Comparison of ENCODE assay signal across 8 cellular contexts in the genomic region with DNA sequence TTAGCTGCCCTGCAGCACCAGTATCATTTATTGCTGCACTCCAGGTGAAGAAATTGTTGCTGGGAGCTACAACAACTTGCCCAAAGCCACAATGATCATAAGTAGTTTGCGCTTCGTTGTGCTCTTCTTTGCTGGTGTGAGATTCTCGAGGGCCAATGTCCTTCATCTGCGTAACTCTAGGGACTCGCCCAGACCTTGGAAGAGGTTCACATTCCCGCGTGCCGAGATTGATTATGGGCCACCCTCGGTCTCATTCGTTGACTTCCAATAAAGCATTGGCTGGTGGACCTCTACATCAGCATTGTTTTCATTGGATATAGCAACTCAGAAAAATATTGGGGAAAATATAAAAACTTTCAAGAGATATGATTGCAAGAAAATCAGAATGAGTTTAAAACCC. TPM values are rescaled to one million over a fixed set of nuclear protein-coding genes. Genes with fewer than 3 reads are reported as not detected.
DNase-seq lines count a peak whose midpoint lies in the region; ATAC-seq and TF ChIP-seq lines count a peak whose summit lies in the region.

No MANE protein-coding gene starts in this region.

- peak overlapping the region; percentile 78 for H3K9ac ChIP-seq in mucosa of stomach (ENCODE audit: low read length)

- H3K9me3 ChIP-seq in heart left ventricle (no peaks in the 10 kb centered on the region), mucosa of stomach (ENCODE audit: control insufficient read depth, low read length) (no peaks in the 10 kb centered on the region), aorta (ENCODE audit: control insufficient read depth, low read length) (no peaks in the 10 kb centered on the region)

- intact Hi-C loops in heart left ventricle (cut with DNase I) = loop anchor here in 2 of 10 donors (5.0 kb wide), 2 partner anchors 109 to 141 kb away; no protein-coding TSS in a partner anchor
- intact Hi-C loops in left ventricle myocardium superior (cut with micrococcal nuclease) = loop anchor here (10.0 kb wide), 1 partner anchor 54 kb away; no protein-coding TSS in a partner anchor
- intact Hi-C loops in aorta (cut with DNase I) = loop anchor here in 1 of 2 donors (2.0 kb wide), 1 partner anchor 56 kb away; no protein-coding TSS in a partner anchor
- intact Hi-C loops in head of caudate nucleus (cut with DNase I) = no loop called here

- no peak for TF ChIP-seq POLR2A in heart left ventricle (IDR thresholded peaks at IDR 0.05)

- H3K4me1 ChIP-seq in heart left ventricle = peaks cover 0 to 36% (median 27%) of the 10 kb centered on the region in 12 donors
- H3K4me1 ChIP-seq in mucosa of stomach (ENCODE audit: control insufficient read depth, insufficient read depth, low read length) = peaks cover 4% of the 10 kb centered on the region
- H3K4me1 ChIP-seq in aorta (ENCODE audit: control insufficient read depth in 1 of 2, insufficient read depth in 2 of 2, low read length in 2 of 2) = peaks cover 0 to 10% of the 10 kb centered on the region in 2 donors

- DNase-seq in heart left ventricle = peak in 1 of 5 donors; percentile 34
- no peak for DNase-seq in left ventricle myocardium superior
- no peak for DNase-seq in choroid plexus epithelial cell (ENCODE audit: low read depth)
- no peak for DNase-seq in aorta
- no peak for DNase-seq in head of caudate nucleus
- DNase-seq in epidermal melanocyte (ENCODE audit: insufficient read length, low spot score) = no peak
- DNase-seq in NCI-H510A (lab: John Stamatoyannopoulos, UW) = no peak

- H3K4me3 ChIP-seq in heart left ventricle (peak overlapping the region; percentile 59 to 98 (median 86)), choroid plexus epithelial cell (ENCODE audit: low read depth, low read length) (peak overlapping the region; percentile 85), mucosa of stomach (ENCODE audit: low read length) (peak overlapping the region; percentile 10), aorta (ENCODE audit: low read length in 2 of 2) (peak overlapping the region; percentile 78 to 79)

- no peak for ATAC-seq in heart left ventricle
- ATAC-seq in left ventricle myocardium superior = no peak
- ATAC-seq in aorta (ENCODE audit: low FRiP score) = no peak

- TF ChIP-seq CTCF in heart left ventricle (IDR thresholded peaks at IDR 0.05) = no peak
- no peak for TF ChIP-seq CTCF in choroid plexus epithelial cell (conservative IDR thresholded peaks at IDR 0.05; ENCODE audit: low read depth, low read length)

- 25 to 49% (median 29%) methylated on average over 10 of the region's 10 CpGs for WGBS in heart left ventricle, 4 donors
- WGBS in aorta, 2 donors = 23 to 31% methylated on average over 10 of the region's 10 CpGs

- peak overlapping the region; percentile 94 to 99 (median 96) for H3K27ac ChIP-seq in heart left ventricle
- H3K27ac ChIP-seq in aorta (ENCODE audit: low read depth in 1 of 2, low read length in 2 of 2) = peak overlapping the region; percentile 63 to 92

- peaks cover 0 to 10% (median 0%) of the 10 kb centered on the region in 9 donors for H3K27me3 ChIP-seq in heart left ventricle
- H3K27me3 ChIP-seq in mucosa of stomach (ENCODE audit: control insufficient read depth, insufficient read depth, low read length) = peaks cover 3% of the 10 kb centered on the region
- no peaks in the 10 kb centered on the region for H3K27me3 ChIP-seq in aorta (ENCODE audit: control insufficient read depth in 1 of 2, insufficient read depth in 2 of 2, low read length in 1 of 2)

- H3K36me3 ChIP-seq in heart left ventricle = no peaks in the 10 kb centered on the region
- no peaks in the 10 kb centered on the region for H3K36me3 ChIP-seq in mucosa of stomach (ENCODE audit: control insufficient read depth, insufficient read depth, low read length)
- H3K36me3 ChIP-seq in aorta (ENCODE audit: control insufficient read depth in 1 of 2, insufficient read depth in 2 of 2, low read length in 1 of 2) = no peaks in the 10 kb centered on the region

RNA-seq across cellular contexts. Expression of gene PHLDB2, which starts 0.4 kb away (rescaled TPM):
- total RNA-seq in heart left ventricle (100 to 1,000 TPM in 8 of 9 donors, 10 to 100 TPM in 1; 85.1 to 280 (median 121) TPM), left ventricle myocardium superior (128 TPM), aorta (100 to 1,000 TPM; 166 to 175 TPM)
- polyA plus RNA-seq in heart left ventricle (10 to 100 TPM; 59.0 to 87.2 TPM), aorta (10 to 100 TPM; 25.9 to 58.4 TPM)

Comparison
In these comparisons a context has a peak if more than half of its experiments do, and no peak if none do; other contexts are left out.
1. H3K4me3 ChIP-seq: peak in every context shown above with its lines; median percentile 86 in heart left ventricle; 85 in choroid plexus epithelial cell; 78 in aorta; 10 in mucosa of stomach.